Comparison of ENCODE assay signal across 8 cellular contexts in genomic region chr10:27291253-27291895, GRCh38. TPM values are rescaled to one million over a fixed set of nuclear protein-coding genes. Genes with fewer than 3 reads are reported as not detected.
DNase-seq lines count a peak whose midpoint lies in the region; ATAC-seq, FAIRE-seq and TF ChIP-seq lines count a peak whose summit lies in the region.
"Not testable (repeated sequence)": the region's sequence is repeated elsewhere in the genome, so short reads cannot be mapped to it uniquely, and the experiment has no call there.

No MANE protein-coding gene starts in this region.

- H3K4me3 ChIP-seq in CD4-positive, alpha-beta memory T cell (ENCODE audit: low read length in 2 of 2); K562; small intestine (ENCODE audit: low read depth in 1 of 2, low read length in 2 of 2): not testable (repeated sequence)

- peak in 2 of 5 donors; percentile 12 to 15 for DNase-seq in CD4-positive, alpha-beta memory T cell
- DNase-seq in M059J (ENCODE audit: low read depth) = peak; percentile 1
- not testable (repeated sequence) for DNase-seq in activated CD4-positive, alpha-beta T cell treated with anti-CD3 and anti-CD28 coated beads, Interleukin-2, amount 10 ng/mL, durations not matched to agents 24 days and 14 days; K562 (ENCODE audit: extremely low read depth in 1 of 4, low spot score in 3 of 4)
- DNase-seq in small intestine = peak; percentile 8

- not testable (repeated sequence) for TF ChIP-seq EP300 in K562 (IDR thresholded peaks at IDR 0.05; ENCODE audit: low read length)

- FAIRE-seq in K562 (lab: Jason Lieb, UNC) = peak; percentile 42
- not testable (repeated sequence) for FAIRE-seq in small intestine (lab: Jason Lieb, UNC)

- TF ChIP-seq CTCF in K562 (IDR thresholded peaks at IDR 0.05 in 2 of 3, conservative IDR thresholded peaks at IDR 0.05 in 1 of 3; ENCODE audit: insufficient read depth in 2 of 3, low read depth in 1 of 3, low read length in 3 of 3) = not testable (repeated sequence)

- H3K4me3 Mint-ChIP-seq in CD4-positive, alpha-beta memory T cell = peak overlapping the region; percentile 65 to 81 (median 76)
- H3K4me3 Mint-ChIP-seq in activated CD4-positive, alpha-beta T cell treated with anti-CD3 and anti-CD28 coated beads, Interleukin-2, amount 10 ng/mL, durations not matched to agents 24 days and 14 days = peak overlapping the region; percentile 66

- not testable (repeated sequence) for H2AFZ ChIP-seq in K562 (ENCODE audit: low read depth, low read length)

- in situ Hi-C loops in K562 (cut with MboI) = not testable (repeated sequence)

- intact Hi-C loops in CD4-positive, alpha-beta memory T cell (cut with micrococcal nuclease); activated CD4-positive, alpha-beta T cell treated with anti-CD3 and anti-CD28 coated beads, Interleukin-2, amount 10 ng/mL, durations not matched to agents 24 days and 14 days (cut with micrococcal nuclease); K562 (cut with micrococcal nuclease): not testable (repeated sequence)

- CTCF ChIA-PET in CD4-positive, alpha-beta memory T cell (lab: Charles Lee; ENCODE audit: partially characterized antibody) = interaction anchor here (1.1 kb wide), 1 partner anchor 564 kb away, joined by 3 read pairs; no protein-coding TSS in a partner anchor
- CTCF ChIA-PET in K562 (lab: Yijun Ruan, JAX; ENCODE audit: low intra/inter-chr PET ratio) = not testable (repeated sequence)

- POLR2A ChIA-PET in CD4-positive, alpha-beta memory T cell (lab: Charles Lee; ENCODE audit: partially characterized antibody); K562 (lab: Yijun Ruan, JAX): not testable (repeated sequence)

- not testable (repeated sequence) for H3K36me3 ChIP-seq in CD4-positive, alpha-beta memory T cell (ENCODE audit: insufficient read depth, low read length); K562 (ENCODE audit: control insufficient read depth, insufficient read depth, low read length); small intestine (ENCODE audit: control insufficient read depth in 2 of 2, insufficient read depth in 2 of 2, low read length in 2 of 2)

- not testable (repeated sequence) for H3K27ac ChIP-seq in CD4-positive, alpha-beta memory T cell (ENCODE audit: low read depth, low read length); K562 (ENCODE audit: extremely low read depth, low read depth, low read length); small intestine (ENCODE audit: low read depth in 1 of 2, low read length in 1 of 2)

- not testable (repeated sequence) for H3K9me1 ChIP-seq in K562 (ENCODE audit: control insufficient read depth, insufficient read depth, low read length)

- not testable (repeated sequence) for H3K36me3 Mint-ChIP-seq in CD4-positive, alpha-beta memory T cell; activated CD4-positive, alpha-beta T cell treated with anti-CD3 and anti-CD28 coated beads, Interleukin-2, amount 10 ng/mL, durations not matched to agents 24 days and 14 days (ENCODE audit: low read depth)

- H3K27me3 Mint-ChIP-seq in CD4-positive, alpha-beta memory T cell; activated CD4-positive, alpha-beta T cell treated with anti-CD3 and anti-CD28 coated beads, Interleukin-2, amount 10 ng/mL, durations not matched to agents 24 days and 14 days: not testable (repeated sequence)

- H3K27me3 ChIP-seq in CD4-positive, alpha-beta memory T cell (ENCODE audit: insufficient read depth, low read length); K562 (ENCODE audit: control insufficient read depth in 2 of 2, insufficient read depth in 2 of 2, low read length in 2 of 2); small intestine (ENCODE audit: control insufficient read depth in 2 of 2, insufficient read depth in 2 of 2, low read length in 2 of 2): not testable (repeated sequence)

- 2% methylated on average over 5 of the region's 5 CpGs for WGBS in K562 (ENCODE audit: insufficient coverage, low coverage, missing lambda C conversion rate)
- WGBS in small intestine, 3 donors = 36 to 55% (median 44%) methylated on average over 5 of the region's 5 CpGs

- H4K20me1 ChIP-seq in K562 (replicated peaks; ENCODE audit: control insufficient read depth, insufficient read depth, low read length) = not testable (repeated sequence)

- H3K4me1 Mint-ChIP-seq in CD4-positive, alpha-beta memory T cell = peaks cover 9 to 14% (median 11%) of the 10 kb centered on the region in 4 donors
- H3K4me1 Mint-ChIP-seq in activated CD4-positive, alpha-beta T cell treated with anti-CD3 and anti-CD28 coated beads, Interleukin-2, amount 10 ng/mL, durations not matched to agents 24 days and 14 days = peaks cover 11% of the 10 kb centered on the region

- not testable (repeated sequence) for H3K9me3 ChIP-seq in CD4-positive, alpha-beta memory T cell (ENCODE audit: control insufficient read depth in 1 of 2, low read length in 2 of 2); K562 (replicated peaks; ENCODE audit: control insufficient read depth, insufficient read depth, low read depth, low read length); small intestine (ENCODE audit: control insufficient read depth, low read depth)

- H3K9ac ChIP-seq in K562 (ENCODE audit: insufficient read depth in 1 of 2, low read depth in 2 of 2, low read length in 2 of 2) = not testable (repeated sequence)

- not testable (repeated sequence) for BruUV-seq in K562 (replicated peaks; lab: Mats Ljungman, UMichigan)

- not testable (repeated sequence) for H3K9me3 Mint-ChIP-seq in CD4-positive, alpha-beta memory T cell; activated CD4-positive, alpha-beta T cell treated with anti-CD3 and anti-CD28 coated beads, Interleukin-2, amount 10 ng/mL, durations not matched to agents 24 days and 14 days

- not testable (repeated sequence) for H3K4me1 ChIP-seq in CD4-positive, alpha-beta memory T cell (ENCODE audit: insufficient read depth, low read length); K562 (replicated peaks in 1 of 2; ENCODE audit: control insufficient read depth in 2 of 2, insufficient read depth in 2 of 2, low read length in 2 of 2); small intestine (ENCODE audit: control insufficient read depth in 2 of 2, insufficient read depth in 1 of 2, low read depth in 1 of 2, low read length in 1 of 2)

- H3K4me2 ChIP-seq in K562 (ENCODE audit: insufficient read depth, low read length) = not testable (repeated sequence)

- not testable (repeated sequence) for TF ChIP-seq RAD21 in K562 (CRISPR knock-in tag; conservative IDR thresholded peaks at IDR 0.05 in 1 of 2, IDR thresholded peaks at IDR 0.05 in 1 of 2)

- H3K27ac Mint-ChIP-seq in CD4-positive, alpha-beta memory T cell = peak overlapping the region in 5 of 7 donors; percentile 52 to 73 (median 56)
- peak overlapping the region; percentile 25 for H3K27ac Mint-ChIP-seq in activated CD4-positive, alpha-beta T cell treated with anti-CD3 and anti-CD28 coated beads, Interleukin-2, amount 10 ng/mL, durations not matched to agents 24 days and 14 days

- not testable (repeated sequence) for TF ChIP-seq POLR2A in K562 (conservative IDR thresholded peaks at IDR 0.05)

- not testable (repeated sequence) for H3K79me2 ChIP-seq in K562 (ENCODE audit: control insufficient read depth, insufficient read depth, low read length)

- ATAC-seq in GM19035 (IDR thresholded peaks at IDR 0.05; ENCODE audit: unreplicated experiment) (peak; percentile 93), GM21723 (IDR thresholded peaks at IDR 0.05; ENCODE audit: unreplicated experiment) (peak; percentile 68), HG03066 (IDR thresholded peaks at IDR 0.05; ENCODE audit: low read depth, unreplicated experiment) (peak; percentile 68)
- not testable (repeated sequence) for ATAC-seq in K562

RNA-seq across cellular contexts. Expression of gene ACBD5, which starts 50.8 kb away (rescaled TPM):
- total RNA-seq in CD4-positive, alpha-beta memory T cell = 10 to 100 TPM; 23.9 to 24.9 TPM
- polyA plus RNA-seq in CD4-positive, alpha-beta memory T cell = 10 to 100 TPM; 11.3 to 11.4 TPM
- 9.4 and 16.3 TPM in 2 replicates for total RNA-seq in M059J (2014; rRNA removed; shearing (Covaris generic))
- 22.3 and 23.4 TPM in 2 replicates for total RNA-seq in activated CD4-positive, alpha-beta T cell treated with anti-CD3 and anti-CD28 coated beads, Interleukin-2, amount 10 ng/mL, durations not matched to agents 24 days and 14 days
- 4.2 and 9.1 TPM in 2 replicates for total RNA-seq in K562 (2011; cell fraction: chromatin; rRNA removed; ENCODE audit: low replicate concordance)
- 3.2 and 3.8 TPM in 2 replicates for total RNA-seq in K562 (2011; cell fraction: nucleolus; rRNA removed)
- total RNA-seq in K562 (2011; cell fraction: nucleoplasm; rRNA removed) = 3.8 and 5.0 TPM in 2 replicates
- total RNA-seq in K562 (2014; rRNA removed) (7.8 and 9.9 TPM in 2 replicates), K562 (2014; rRNA removed; fragmentation: Illumina TruSeq; extraction: Trizol) (10.3 TPM in 2 replicates), K562 (2015; rRNA removed; fragmentation: Illumina TruSeq; extraction: Trizol) (10.1 and 10.3 TPM in 2 replicates), K562 (2021) (8.4 and 8.7 TPM in 2 replicates)
- polyA plus RNA-seq in K562 (2011; rRNA removed) (7.4 and 7.9 TPM in 2 replicates), K562 (2014; fragmentation: Illumina TruSeq; extraction: Trizol) (7.6 and 8.5 TPM in 2 replicates), K562 (2014; fragmentation: Nextera tagmentation; extraction: Ambion mirVana) (1 to 10 TPM; 1.5 to 2.2 TPM), K562 (2014; rRNA removed) (5.1 and 6.1 TPM in 2 replicates), small intestine (10 to 100 TPM; 21.8 to 61.5 (median 40.0) TPM)
- polyA plus RNA-seq in K562 (2011; cell fraction: cytosol; rRNA removed) = 1.6 and 4.7 TPM in 2 replicates
- 3.2 and 4.5 TPM in 2 replicates for polyA plus RNA-seq in K562 (2011; cell fraction: nucleus; rRNA removed)
- polyA plus RNA-seq in K562 (2012) = 5.4 and 6.1 TPM in 2 replicates
- polyA minus RNA-seq in K562 (2011; rRNA and poly(A)+ RNA removed) = 8.9 and 10.8 TPM in 2 replicates
- polyA minus RNA-seq in K562 (2011; cell fraction: cytosol; rRNA and poly(A)+ RNA removed) = 4.4 and 6.7 TPM in 2 replicates
- polyA minus RNA-seq in K562 (2011; cell fraction: nucleus; rRNA and poly(A)+ RNA removed) = 2.2 and 6.0 TPM in 2 replicates
